ENCODE assay signal across 2 cellular contexts in genomic region chr6:70714716-70715257, GRCh38.
TF ChIP-seq lines count a peak whose summit lies in the region.

No MANE protein-coding gene starts in this region.

TF ChIP-seq in HEK293, 187 proteins besides CTCF, POLR2A, EP300 and RAD21 (continued from another document):
- TF ChIP-seq BCL11B (tag by site-specific recombination; IDR thresholded peaks at IDR 0.05; ENCODE audit: low read depth) (no peak), ZNF776 (tag by site-specific recombination; IDR thresholded peaks at IDR 0.05; ENCODE audit: borderline replicate concordance) (no peak), ZNF645 (tag by site-specific recombination; IDR thresholded peaks at IDR 0.05) (no peak), ZNF596 (tag by site-specific recombination; IDR thresholded peaks at IDR 0.05) (no peak), ZNF211 (tag by site-specific recombination; IDR thresholded peaks at IDR 0.05; ENCODE audit: low read depth) (no peak), FEZF1 (tag by site-specific recombination; IDR thresholded peaks at IDR 0.05) (no peak)
TF ChIP-seq in HEK293: peak in this region for 3.

TF ChIP-seq in GM12878, 131 proteins besides CTCF, POLR2A, EP300 and RAD21 (continued from another document):
- TF ChIP-seq BCLAF1 (IDR thresholded peaks at IDR 0.05): no peak
- TF ChIP-seq WRNIP1 (IDR thresholded peaks at IDR 0.05; ENCODE audit: borderline replicate concordance, low read depth, low read length): no peak
- peak; percentile 53; the same call in 1 of the 2 replicates for TF ChIP-seq CBX3 (IDR thresholded peaks at IDR 0.05; ENCODE audit: borderline replicate concordance, low read depth)
- TF ChIP-seq CBX5 (IDR thresholded peaks at IDR 0.05; ENCODE audit: low read depth): peak; percentile 89; the same call in 1 of the 2 replicates
- no peak for TF ChIP-seq PRDM15 (CRISPR knock-in tag; IDR thresholded peaks at IDR 0.05)
- no peak for TF ChIP-seq ZBTB4 (CRISPR knock-in tag; IDR thresholded peaks at IDR 0.05)
- no peak for TF ChIP-seq RFX5 (IDR thresholded peaks at IDR 0.05; ENCODE audit: low read depth, low read length)
- TF ChIP-seq CUX1 (IDR thresholded peaks at IDR 0.05; ENCODE audit: insufficient replicate concordance, low read depth, low read length): no peak
- TF ChIP-seq USF1 (IDR thresholded peaks at IDR 0.05; ENCODE audit: borderline replicate concordance, extremely low read length, insufficient read depth, low read depth, low read length): no peak
- TF ChIP-seq ZNF384 (IDR thresholded peaks at IDR 0.05; ENCODE audit: borderline replicate concordance, low read depth, low read length): peak; percentile 54; the same call in 1 of the 2 replicates
